9 cellular contexts compared by ENCODE assay signal in genomic region chr7:116271980-116272886, GRCh38.
A peak's percentile ranks its signal among the peaks of the same experiment; 100 is the strongest.
DNase-seq lines count a peak whose midpoint lies in the region; ATAC-seq and TF ChIP-seq lines count a peak whose summit lies in the region.
"Had no signal": no experiment of that assay in that cellular context is flagged by ENCODE, and none has a peak within 500 bp of the region (broad histone marks: within the 10 kb centered on the region; RNA-seq: fewer than 3 reads in every experiment).

No MANE protein-coding gene starts in this region.

- CTCF ChIA-PET in AG04450 (lab: Charles Lee), result interaction anchor here (1.0 to 2.4 kb wide), 5 partner anchors 12 to 319 kb away, joined by 3 to 6 read pairs (median 5); no protein-coding TSS in a partner anchor

- ATAC-seq in HG03442 (IDR thresholded peaks at IDR 0.05; ENCODE audit: unreplicated experiment) (peak; percentile 89), mucosa of descending colon (peak; percentile 81), HG03108 (IDR thresholded peaks at IDR 0.05; ENCODE audit: unreplicated experiment) (no peak)

- DNase-seq in AG04450 (ENCODE audit: low read depth, low spot score) (peak; percentile 93), cardiac fibroblast (ENCODE audit: low read depth in 2 of 2) (peak; percentile 95 to 97), mucosa of descending colon (peak in 1 of 3 donors; percentile 21), MV-4-11 (lab: John Stamatoyannopoulos, UW) (no peak), cerebellum (ENCODE audit: low spot score) (no peak)
- DNase-seq in stimulated activated CD4-positive, alpha-beta T cell treated with anti-CD3 and anti-CD28 coated beads, Interleukin-2, amount 100 ng/mL, for 48 hours, result no peak
- DNase-seq: activated CD4-positive, alpha-beta T cell treated with anti-CD3 and anti-CD28 coated beads, Interleukin-2, amount 50 U/mL, for 48 hours had no signal

- POLR2A ChIA-PET in AG04450 (lab: Yijun Ruan, JAX), result interaction anchor here (0.5 to 2.8 kb wide), 14 partner anchors 12 to 306 kb away, joined by 3 to 14 read pairs (median 4); no protein-coding TSS in a partner anchor

- TF ChIP-seq CTCF in AG04450 (IDR thresholded peaks at IDR 0.05; ENCODE audit: low read depth, low read length) (no peak), cardiac fibroblast (IDR thresholded peaks at IDR 0.05; ENCODE audit: low read depth, low read length) (no peak), mucosa of descending colon (IDR thresholded peaks at IDR 0.05) (no peak)

- H3K9me3 ChIP-seq in AG04450 (ENCODE audit: control insufficient read depth, insufficient read depth, low read length), result no peaks in the 10 kb centered on the region
- H3K9me3 ChIP-seq in mucosa of descending colon, result no peaks in the 10 kb centered on the region

- peaks cover 5% of the 10 kb centered on the region for H3K4me1 ChIP-seq in mucosa of descending colon (ENCODE audit: low read depth)

- intact Hi-C loops in mucosa of descending colon (cut with DNase I, micrococcal nuclease), result no loop called here

- H3K27ac ChIP-seq in AG04450 (ENCODE audit: low read depth, low read length), result peak overlapping the region; percentile 79

- no peaks in the 10 kb centered on the region for H3K36me3 ChIP-seq in mucosa of descending colon (ENCODE audit: low read depth)

- peak overlapping the region; percentile 7; the same call in 1 of the 2 replicates for H3K4me3 ChIP-seq in AG04450 (ENCODE audit: low read depth, low read length)
- H3K4me3 ChIP-seq in cardiac fibroblast (replicated peaks in 1 of 2; ENCODE audit: low read depth in 2 of 2, low read length in 2 of 2), result peak overlapping the region in 1 of 2 donors; percentile 31
- no peak overlapping the region for H3K4me3 ChIP-seq in mucosa of descending colon

- no peaks in the 10 kb centered on the region for H3K27me3 ChIP-seq in AG04450 (ENCODE audit: control insufficient read depth, insufficient read depth, low read length)

Comparison
In these comparisons a context has a peak if more than half of its experiments do, and no peak if none do; other contexts are left out.
1. DNase-seq: peak in AG04450 (single experiment) and cardiac fibroblast (2 of 2); none in stimulated activated CD4-positive, alpha-beta T cell treated with anti-CD3 and anti-CD28 coated beads, Interleukin-2, amount 100 ng/mL, for 48 hours (0 of 2), MV-4-11 (single experiment) and cerebellum (single experiment).